7 cellular contexts compared by ENCODE assay signal in the genomic region with DNA sequence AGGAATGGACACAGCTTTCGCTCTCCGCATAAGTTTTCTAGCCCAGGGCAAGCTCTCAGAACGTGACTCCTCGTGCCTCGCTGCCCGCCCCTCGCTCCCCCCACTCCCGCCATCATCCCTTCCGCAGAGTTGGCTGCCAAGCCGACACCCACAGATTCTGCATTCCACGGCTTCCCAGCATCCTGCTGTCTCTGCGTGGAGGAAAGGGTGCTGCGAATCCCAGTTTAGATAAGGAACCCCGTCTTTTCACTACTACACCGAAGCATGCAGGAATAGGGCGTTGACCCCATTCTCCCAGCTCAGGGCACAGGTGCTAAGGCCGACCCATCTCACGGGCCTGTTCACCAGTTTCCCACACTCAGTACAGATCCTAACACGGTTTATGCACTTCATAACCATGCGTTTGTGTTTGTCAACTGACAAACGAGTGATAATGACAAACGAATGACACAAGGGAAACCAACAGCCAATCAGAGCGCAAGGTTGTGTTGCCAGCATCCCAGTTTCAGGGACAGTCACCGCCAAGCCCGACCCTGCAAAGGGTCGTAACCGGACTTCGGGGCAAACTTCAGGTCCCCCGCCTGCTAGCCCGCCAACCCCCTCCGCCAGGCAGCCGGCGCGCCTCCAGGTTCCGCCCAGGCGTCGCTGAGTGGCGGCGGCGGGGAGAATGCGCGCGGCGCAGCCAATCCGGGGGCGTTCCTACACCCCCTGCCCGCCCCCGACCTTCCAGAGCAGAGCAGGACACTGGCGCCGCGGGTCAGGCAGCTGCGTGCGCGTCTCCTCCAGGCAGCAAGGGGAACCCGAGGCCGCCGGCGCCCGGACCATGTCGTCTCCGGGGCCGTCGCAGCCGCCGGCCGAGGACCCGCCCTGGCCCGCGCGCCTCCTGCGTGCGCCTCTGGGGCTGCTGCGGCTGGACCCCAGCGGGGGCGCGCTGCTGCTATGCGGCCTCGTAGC. TPM values are rescaled to one million over a fixed set of nuclear protein-coding genes. Genes with fewer than 3 reads are reported as not detected.
DNase-seq lines count a peak whose midpoint lies in the region; ATAC-seq and TF ChIP-seq lines count a peak whose summit lies in the region.

Gene CYP2U1, plus strand, starts transcription at position 729 of the 954 bp plus-strand sequence. Its CDS starts 95 bp downstream, at position 824.

- ATAC-seq in GM18498 (IDR thresholded peaks at IDR 0.05; ENCODE audit: unreplicated experiment) = peak; percentile 97
- peak; percentile 96 for ATAC-seq in HG02759 (IDR thresholded peaks at IDR 0.05; ENCODE audit: unreplicated experiment)

- peak; percentile 62 for DNase-seq in NCI-H1436 (lab: John Stamatoyannopoulos, UW)
- DNase-seq in UCSD-AML1 (lab: John Stamatoyannopoulos, UW; ENCODE audit: unreplicated experiment) = peak; percentile 10

- peak within 1 kb of the TSS; percentile 72 for H3K4me3 ChIP-seq in iPS-18c (ENCODE audit: insufficient read depth, low read depth, low read length)
- H3K4me3 ChIP-seq in skeletal muscle tissue (ENCODE audit: low read length in 3 of 3) = peak within 1 kb of the TSS; percentile 85 to 96 (median 91)

- no peaks in the 10 kb centered on the region for H3K9me3 ChIP-seq in iPS-18c (ENCODE audit: control insufficient read depth, insufficient read depth, low read length)
- no peaks in the 10 kb centered on the region for H3K9me3 ChIP-seq in skeletal muscle tissue (ENCODE audit: control insufficient read depth in 3 of 3, low read length in 3 of 3)

- peak in 1 of 2 experiments; percentile 12 for TF ChIP-seq CTCF in brain (conservative IDR thresholded peaks at IDR 0.05)

- H3K36me3 ChIP-seq in skeletal muscle tissue (ENCODE audit: control insufficient read depth in 3 of 3, insufficient read depth in 3 of 3, low read length in 3 of 3) = peaks cover 0 to under 1% (median under 1%) of the 10 kb centered on the region in 3 donors

- peaks cover 4% of the 10 kb centered on the region for H3K27me3 Mint-ChIP-seq in brain

- H3K27ac Mint-ChIP-seq in brain = peak within 1 kb of the TSS in 4 of 5 experiments; percentile 46 to 92 (median 88)

- H3K27me3 ChIP-seq in skeletal muscle tissue (ENCODE audit: control insufficient read depth in 3 of 3, insufficient read depth in 3 of 3, low read length in 3 of 3) = no peaks in the 10 kb centered on the region

- peaks cover 11 to 32% (median 11%) of the 10 kb centered on the region in 3 donors for H3K4me1 ChIP-seq in skeletal muscle tissue (ENCODE audit: control insufficient read depth in 3 of 3, insufficient read depth in 3 of 3, low read length in 3 of 3)

- peaks cover 0 to 4% (median 0%) of the 10 kb centered on the region in 5 experiments for H3K9me3 Mint-ChIP-seq in brain

- peak within 1 kb of the TSS; percentile 58 for H3K27ac ChIP-seq in skeletal muscle tissue (ENCODE audit: low read depth, low read length)

- H3K9ac ChIP-seq in skeletal muscle tissue (ENCODE audit: low read depth in 1 of 3, low read length in 3 of 3) = peak within 1 kb of the TSS; percentile 75 to 85 (median 84)

- H3K36me3 Mint-ChIP-seq in brain = peaks cover 21% of the 10 kb centered on the region

- H3K4me1 Mint-ChIP-seq in brain = peaks cover 36% of the 10 kb centered on the region

- peak within 1 kb of the TSS; percentile 87 to 93 (median 89) for H3K4me3 Mint-ChIP-seq in brain

RNA-seq across cellular contexts. Expression of gene CYP2U1, which starts in this region (rescaled TPM):
- polyA plus RNA-seq in brain (ENCODE audit: insufficient read depth, low read depth, low replicate concordance) = 3.1 TPM
- total RNA-seq in skeletal muscle tissue = 5.2 TPM

Comparison
In these comparisons a context has a peak if more than half of its experiments do, and no peak if none do; other contexts are left out.
1. Peak in every context shown above with its lines: DNase-seq, ATAC-seq, H3K4me3 ChIP-seq and H3K27ac ChIP-seq.